Comparison of ENCODE assay signal across 37 cellular contexts in the genomic region with DNA sequence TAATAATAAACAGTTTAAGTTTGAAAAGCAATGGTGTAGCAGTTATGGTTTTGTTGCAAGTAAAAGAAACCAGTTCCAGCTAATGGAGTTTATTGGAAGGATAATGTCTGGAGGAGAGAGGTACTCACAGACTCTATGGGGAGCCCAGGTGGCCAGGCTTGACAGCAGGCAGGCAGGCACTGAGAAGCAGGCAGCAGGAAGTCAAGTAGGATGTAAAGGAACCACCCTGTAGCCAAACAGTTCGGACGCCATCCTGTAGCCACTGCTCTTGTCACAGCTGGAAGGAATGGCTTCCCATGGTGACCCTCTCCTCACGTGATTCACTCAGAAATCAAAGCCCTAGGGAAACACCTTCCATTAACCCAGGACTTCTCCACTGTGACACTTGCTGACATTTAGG.
"Had no signal": no experiment of that assay in that cellular context is flagged by ENCODE, and none has a peak within 500 bp of the region (broad histone marks: within the 10 kb centered on the region; RNA-seq: fewer than 3 reads in every experiment).

No MANE protein-coding gene starts in this region.

- FAIRE-seq: astrocyte, TTC549 had no signal

- H3K27me3 ChIP-seq: adrenal gland, body of pancreas, brain microvascular endothelial cell, breast epithelium had no signal

- H3K36me3 Mint-ChIP-seq: activated CD4-positive, alpha-beta memory T cell treated with anti-CD3 and anti-CD28 coated beads for 36 hours; activated naive CD4-positive, alpha-beta T cell treated with anti-CD3 and anti-CD28 coated beads, Interleukin-2, amount 50 U/mL, for 72 hours; activated naive CD8-positive, alpha-beta T cell treated with anti-CD3 and anti-CD28 coated beads for 36 hours had no signal

- H3K9me3 Mint-ChIP-seq: activated B cell treated with CpG ODN at 0.5 μM for 24 hours; activated CD4-positive, alpha-beta memory T cell treated with anti-CD3 and anti-CD28 coated beads for 36 hours; activated CD4-positive, alpha-beta T cell treated with anti-CD3 and anti-CD28 coated beads, Interleukin-2, amount 10 ng/mL, durations not matched to agents 24 days and 14 days; activated CD8-positive, alpha-beta T cell treated with anti-CD3 and anti-CD28 coated beads for 36 hours; activated naive CD4-positive, alpha-beta T cell treated with anti-CD3 and anti-CD28 coated beads for 36 hours; activated naive CD8-positive, alpha-beta T cell treated with anti-CD3 and anti-CD28 coated beads for 36 hours; T-helper 1 cell treated with Interleukin-12 subunit alpha and Interleukin-12 subunit beta and Interleukin-4 antibody, amounts not matched to agents 30 μg/mL and 1 μg/mL, for 36 hours; T-helper 2 cell treated with Interferon-gamma antibody and Interleukin-4, amounts not matched to agents 5 μg/mL and 100 μg/mL, for 36 hours had no signal

- H3K4me3 ChIP-seq: adrenal gland, body of pancreas, breast epithelium had no signal

- DNase-seq: activated B cell treated with CpG ODN at 0.5 μM for 24 hours; activated CD4-positive, alpha-beta memory T cell treated with anti-CD3 and anti-CD28 coated beads for 36 hours; activated CD4-positive, alpha-beta T cell treated with anti-CD3 and anti-CD28 coated beads for 4 hours; activated CD4-positive, alpha-beta T cell treated with anti-CD3 and anti-CD28 coated beads, Interleukin-2, amount 10 ng/mL, durations not matched to agents 24 days and 14 days; activated CD4-positive, alpha-beta T cell treated with anti-CD3 and anti-CD28 coated beads, Interleukin-2, amount 50 U/mL, for 1 hour; activated CD4-positive, alpha-beta T cell treated with anti-CD3 and anti-CD28 coated beads, Interleukin-2, amount 50 U/mL, for 4 hours; activated CD4-positive, CD25-positive, alpha-beta regulatory T cell treated with anti-CD3 and anti-CD28 coated beads, Interleukin-2, amount 50 U/mL, for 72 hours; activated CD8-positive, alpha-beta memory T cell treated with anti-CD3 and anti-CD28 coated beads, Interleukin-2, amount 50 U/mL, for 4 hours; activated CD8-positive, alpha-beta T cell treated with anti-CD3 and anti-CD28 coated beads for 36 hours; activated effector memory CD4-positive, alpha-beta T cell treated with anti-CD3 and anti-CD28 coated beads, Interleukin-2, amount 50 U/mL, for 16 hours; activated gamma-delta T cell treated with Interleukin-2 at 50 U/mL for 16 hours; activated naive CD4-positive, alpha-beta T cell; activated naive CD4-positive, alpha-beta T cell treated with anti-CD3 and anti-CD28 coated beads for 36 hours; activated naive CD4-positive, alpha-beta T cell treated with anti-CD3 and anti-CD28 coated beads, Interleukin-2, amount 50 U/mL, for 16 hours; activated naive CD8-positive, alpha-beta T cell treated with anti-CD3 and anti-CD28 coated beads for 36 hours; activated T-cell treated with anti-CD3 and anti-CD28 coated beads for 4 hours; activated T-cell treated with anti-CD3 and anti-CD28 coated beads, Interleukin-2, amount 50 U/mL, for 1 hour; activated T-cell treated with anti-CD3 and anti-CD28 coated beads, Interleukin-2, amount 50 U/mL, for 4 hours; activated T-cell treated with anti-CD3 and anti-CD28 coated beads, Interleukin-2, amount 50 U/mL, for 72 hours; adrenal gland; amniotic stem cell; aorta; body of pancreas; brain microvascular endothelial cell; central memory CD4-positive, alpha-beta T cell; T-helper 1 cell; T-helper 2 cell; T-helper 9 cell had no signal

- H3K4me1 Mint-ChIP-seq: activated B cell treated with CpG ODN at 0.5 μM for 24 hours; activated CD4-positive, alpha-beta T cell treated with anti-CD3 and anti-CD28 coated beads, Interleukin-2, amount 10 ng/mL, durations not matched to agents 24 days and 14 days; activated naive CD8-positive, alpha-beta T cell treated with anti-CD3 and anti-CD28 coated beads for 36 hours; activated T-helper 17 cell treated with anti-CD3 and anti-CD28 coated beads, Interleukin-2, amount 50 U/mL, for 72 hours had no signal

- H3K27ac ChIP-seq: adrenal gland, body of pancreas, brain microvascular endothelial cell, breast epithelium, VCaP had no signal

- ATAC-seq: activated CD8-positive, alpha-beta T cell treated with anti-CD3 and anti-CD28 coated beads for 36 hours; activated naive CD4-positive, alpha-beta T cell treated with anti-CD3 and anti-CD28 coated beads, Interleukin-2, amount 50 U/mL, for 72 hours; activated T-cell treated with anti-CD3 and anti-CD28 coated beads, Interleukin-2, amount 50 U/mL, for 4 hours; activated T-cell treated with anti-CD3 and anti-CD28 coated beads, Interleukin-2, amount 50 U/mL, for 72 hours; activated T-helper 17 cell treated with anti-CD3 and anti-CD28 coated beads, Interleukin-2, amount 50 U/mL, for 72 hours; body of pancreas had no signal

- H3K27me3 Mint-ChIP-seq: activated B cell treated with CpG ODN at 0.5 μM for 24 hours; activated CD4-positive, alpha-beta T cell treated with anti-CD3 and anti-CD28 coated beads, Interleukin-2, amount 10 ng/mL, durations not matched to agents 24 days and 14 days had no signal

- H3K9me3 ChIP-seq: adrenal gland, body of pancreas, breast epithelium had no signal

- H3K4me3 Mint-ChIP-seq: activated B cell treated with CpG ODN at 0.5 μM for 24 hours; activated CD4-positive, alpha-beta memory T cell treated with anti-CD3 and anti-CD28 coated beads for 36 hours; activated CD4-positive, alpha-beta T cell treated with anti-CD3 and anti-CD28 coated beads, Interleukin-2, amount 10 ng/mL, durations not matched to agents 24 days and 14 days; activated CD8-positive, alpha-beta T cell treated with anti-CD3 and anti-CD28 coated beads for 36 hours; activated naive CD4-positive, alpha-beta T cell treated with anti-CD3 and anti-CD28 coated beads for 36 hours; activated naive CD8-positive, alpha-beta T cell treated with anti-CD3 and anti-CD28 coated beads for 36 hours; activated T-cell treated with anti-CD3 and anti-CD28 coated beads, Interleukin-2, amount 50 U/mL, for 4 hours; activated T-cell treated with anti-CD3 and anti-CD28 coated beads, Interleukin-2, amount 50 U/mL, for 72 hours; activated T-helper 1 cell treated with anti-CD3 and anti-CD28 coated beads, Interleukin-12 subunit alpha, Interleukin-12 subunit beta, Interleukin-2, Interleukin-4 antibody, amounts not matched to agents 30 ng/mL and 10 ng/mL and 1 ng/mL, durations not matched to agents 14 hours and 24 hours and 36 hours; activated T-helper 17 cell treated with anti-CD3 and anti-CD28 coated beads, Interleukin-2, amount 50 U/mL, for 72 hours; T-helper 1 cell treated with Interleukin-12 subunit alpha and Interleukin-12 subunit beta and Interleukin-4 antibody, amounts not matched to agents 30 μg/mL and 1 μg/mL, for 36 hours; T-helper 2 cell treated with Interferon-gamma antibody and Interleukin-4, amounts not matched to agents 5 μg/mL and 100 μg/mL, for 36 hours had no signal

- H3K4me1 ChIP-seq: adrenal gland, body of pancreas, breast epithelium had no signal

- H3K27ac Mint-ChIP-seq: activated B cell treated with CpG ODN at 0.5 μM for 24 hours; activated CD4-positive, alpha-beta memory T cell treated with anti-CD3 and anti-CD28 coated beads for 36 hours; activated CD4-positive, alpha-beta T cell treated with anti-CD3 and anti-CD28 coated beads, Interleukin-2, amount 10 ng/mL, durations not matched to agents 24 days and 14 days; activated CD8-positive, alpha-beta T cell treated with anti-CD3 and anti-CD28 coated beads for 36 hours; activated naive CD4-positive, alpha-beta T cell treated with anti-CD3 and anti-CD28 coated beads for 36 hours; activated naive CD4-positive, alpha-beta T cell treated with anti-CD3 and anti-CD28 coated beads, Interleukin-2, amount 50 U/mL, for 72 hours; activated naive CD8-positive, alpha-beta T cell treated with anti-CD3 and anti-CD28 coated beads for 36 hours; activated T-cell treated with anti-CD3 and anti-CD28 coated beads, Interleukin-2, amount 50 U/mL, for 72 hours; activated T-helper 1 cell treated with anti-CD3 and anti-CD28 coated beads, Interleukin-12 subunit alpha, Interleukin-12 subunit beta, Interleukin-2, Interleukin-4 antibody, amounts not matched to agents 30 ng/mL and 10 ng/mL and 1 ng/mL, durations not matched to agents 14 hours and 24 hours and 36 hours; activated T-helper 17 cell treated with anti-CD3 and anti-CD28 coated beads, Interleukin-2, amount 50 U/mL, for 72 hours; T-helper 1 cell treated with Interleukin-12 subunit alpha and Interleukin-12 subunit beta and Interleukin-4 antibody, amounts not matched to agents 30 μg/mL and 1 μg/mL, for 36 hours; T-helper 2 cell treated with Interferon-gamma antibody and Interleukin-4, amounts not matched to agents 5 μg/mL and 100 μg/mL, for 36 hours had no signal

- H3K36me3 ChIP-seq: adrenal gland, brain microvascular endothelial cell, breast epithelium had no signal
